ENCODE assay signal across 33 cellular contexts in the genomic region with DNA sequence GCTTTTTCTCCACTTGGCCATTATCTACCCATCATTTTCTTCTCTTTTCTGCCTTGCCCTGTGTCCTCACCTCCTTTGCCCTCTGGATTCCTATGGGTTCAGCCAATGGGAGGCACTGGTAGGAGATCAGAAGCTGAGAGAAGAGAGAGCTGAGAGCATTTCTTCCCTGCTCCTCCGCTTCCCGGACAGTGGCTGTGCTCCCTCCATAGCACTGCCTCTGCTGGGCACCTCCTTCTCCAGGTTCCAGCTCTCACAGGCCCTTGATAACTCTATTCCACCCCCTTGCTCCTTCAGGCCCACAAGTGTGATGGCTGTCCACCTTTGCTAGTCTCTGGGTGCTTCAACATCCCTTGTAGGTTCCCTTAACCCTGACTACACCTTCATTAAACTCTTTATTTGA.
"Had no signal": no experiment of that assay in that cellular context is flagged by ENCODE, and none has a peak within 500 bp of the region (broad histone marks: within the 10 kb centered on the region; RNA-seq: fewer than 3 reads in every experiment).

No MANE protein-coding gene starts in this region.

- DNase-seq: activated B cell treated with CpG ODN at 0.5 μM for 24 hours; activated CD4-positive, alpha-beta T cell treated with anti-CD3 and anti-CD28 coated beads for 48 hours; activated CD4-positive, alpha-beta T cell treated with anti-CD3 and anti-CD28 coated beads, Interleukin-2, amount 50 U/mL, for 1 hour; activated CD4-positive, alpha-beta T cell treated with anti-CD3 and anti-CD28 coated beads, Interleukin-2, amount 50 U/mL, for 48 hours; activated CD8-positive, alpha-beta memory T cell treated with anti-CD3 and anti-CD28 coated beads for 24 hours; activated CD8-positive, alpha-beta T cell treated with anti-CD3 and anti-CD28 coated beads for 36 hours; activated effector memory CD4-positive, alpha-beta T cell treated with Interleukin-2 at 50 U/mL for 16 hours; activated gamma-delta T cell treated with Interleukin-2 at 50 U/mL for 16 hours; activated naive CD4-positive, alpha-beta T cell treated with anti-CD3 and anti-CD28 coated beads, Interleukin-2, amount 50 U/mL, for 16 hours; activated naive CD4-positive, alpha-beta T cell treated with Interleukin-2 at 50 U/mL for 16 hours; activated naive CD8-positive, alpha-beta T cell treated with anti-CD3 and anti-CD28 coated beads, Interleukin-2, amount 50 U/mL, for 24 hours; activated T-cell treated with anti-CD3 and anti-CD28 coated beads, Interleukin-2, amount 50 U/mL, for 4 hours; adrenal gland; amygdala; aorta; body of pancreas; caudate nucleus; effector CD8-positive, alpha-beta T cell; foreskin fibroblast; glutamatergic neuron; heart left ventricle; T-helper 1 cell; T-helper 2 cell had no signal

- H3K36me3 Mint-ChIP-seq: activated naive CD8-positive, alpha-beta T cell had no signal

- H3K4me3 ChIP-seq: adrenal gland, body of pancreas, heart left ventricle had no signal

- H3K9me3 Mint-ChIP-seq: activated CD8-positive, alpha-beta T cell treated with anti-CD3 and anti-CD28 coated beads for 36 hours; activated naive CD8-positive, alpha-beta T cell treated with anti-CD3 and anti-CD28 coated beads, Interleukin-2, amount 50 U/mL, for 24 hours; activated T-cell treated with anti-CD3 and anti-CD28 coated beads, Interleukin-2, amount 50 U/mL, for 4 hours; activated T-helper 17 cell treated with anti-CD3 and anti-CD28 coated beads, Interleukin-2, amount 50 U/mL, for 72 hours had no signal

- H3K9me3 ChIP-seq: adrenal gland, body of pancreas, heart left ventricle had no signal

- H3K36me3 ChIP-seq: adrenal gland, heart left ventricle had no signal

- ATAC-seq: activated CD4-positive, CD25-positive, alpha-beta regulatory T cell treated with anti-CD3 and anti-CD28 coated beads, Interleukin-2, amount 50 U/mL, for 24 hours; activated CD8-positive, alpha-beta T cell treated with anti-CD3 and anti-CD28 coated beads for 36 hours; activated naive CD8-positive, alpha-beta T cell treated with anti-CD3 and anti-CD28 coated beads, Interleukin-2, amount 50 U/mL, for 24 hours; activated T-cell treated with anti-CD3 and anti-CD28 coated beads, Interleukin-2, amount 50 U/mL, for 4 hours; activated T-helper 17 cell treated with anti-CD3 and anti-CD28 coated beads, Interleukin-2, amount 50 U/mL, for 72 hours; body of pancreas; heart left ventricle had no signal

- H3K27ac Mint-ChIP-seq: activated B cell treated with CpG ODN at 0.5 μM for 24 hours; activated CD8-positive, alpha-beta T cell treated with anti-CD3 and anti-CD28 coated beads for 36 hours; activated naive CD8-positive, alpha-beta T cell; activated naive CD8-positive, alpha-beta T cell treated with anti-CD3 and anti-CD28 coated beads, Interleukin-2, amount 50 U/mL, for 24 hours; activated T-helper 17 cell treated with anti-CD3 and anti-CD28 coated beads, Interleukin-2, amount 50 U/mL, for 72 hours had no signal

- H3K4me1 Mint-ChIP-seq: activated B cell treated with CpG ODN at 0.5 μM for 24 hours; activated naive CD8-positive, alpha-beta T cell treated with anti-CD3 and anti-CD28 coated beads, Interleukin-2, amount 50 U/mL, for 24 hours; activated T-helper 17 cell treated with anti-CD3 and anti-CD28 coated beads, Interleukin-2, amount 50 U/mL, for 72 hours had no signal

- FAIRE-seq: colon, endometrium, endothelial cell of umbilical vein, frontal cortex, TTC549 had no signal

- H3K4me3 Mint-ChIP-seq: activated B cell treated with CpG ODN at 0.5 μM for 24 hours; activated CD8-positive, alpha-beta T cell treated with anti-CD3 and anti-CD28 coated beads for 36 hours; activated naive CD8-positive, alpha-beta T cell; activated naive CD8-positive, alpha-beta T cell treated with anti-CD3 and anti-CD28 coated beads, Interleukin-2, amount 50 U/mL, for 24 hours; activated T-cell treated with anti-CD3 and anti-CD28 coated beads, Interleukin-2, amount 50 U/mL, for 4 hours; activated T-helper 17 cell treated with anti-CD3 and anti-CD28 coated beads, Interleukin-2, amount 50 U/mL, for 72 hours had no signal

- H3K4me1 ChIP-seq: adrenal gland, body of pancreas, heart left ventricle had no signal

- H3K27me3 ChIP-seq: body of pancreas, heart left ventricle had no signal

- H3K27ac ChIP-seq: adrenal gland, body of pancreas, epithelial cell of prostate, heart left ventricle, VCaP had no signal
